ENCODE assay signal across 32 cellular contexts in the genomic region with DNA sequence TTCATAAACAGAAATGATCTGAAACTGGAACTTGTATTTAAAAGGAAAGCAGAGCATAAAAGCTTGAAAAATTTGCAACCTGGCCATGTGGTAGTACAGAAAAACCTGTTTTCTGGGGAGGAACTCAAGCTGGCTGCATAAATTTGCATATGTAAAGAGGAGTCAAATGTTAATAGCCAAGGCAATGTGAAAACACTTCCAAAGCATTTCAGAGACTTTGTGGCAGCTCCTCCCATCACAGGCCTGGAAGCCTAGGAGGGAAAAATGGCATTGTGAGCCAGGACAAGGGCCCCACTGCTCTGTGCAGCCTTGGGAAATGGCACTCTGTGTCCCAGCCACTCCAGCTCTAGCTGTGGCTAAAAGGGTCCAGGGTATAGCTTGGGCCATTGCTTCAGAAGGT.
"Had no signal": no experiment of that assay in that cellular context is flagged by ENCODE, and none has a peak within 500 bp of the region (broad histone marks: within the 10 kb centered on the region; RNA-seq: fewer than 3 reads in every experiment).

No MANE protein-coding gene starts in this region.

- H3K4me1 Mint-ChIP-seq: activated CD4-positive, alpha-beta memory T cell treated with anti-CD3 and anti-CD28 coated beads, Interleukin-2, amount 10 ng/mL, durations not matched to agents 7 days and 5 days; activated CD4-positive, alpha-beta T cell treated with anti-CD3 and anti-CD28 coated beads for 36 hours; activated CD4-positive, alpha-beta T cell treated with anti-CD3 and anti-CD28 coated beads, Interleukin-2, amount 10 ng/mL, durations not matched to agents 24 days and 14 days; activated naive CD4-positive, alpha-beta T cell treated with anti-CD3 and anti-CD28 coated beads, Interleukin-2, amount 10 ng/mL, durations not matched to agents 7 days and 5 days; activated naive CD8-positive, alpha-beta T cell treated with anti-CD3 and anti-CD28 coated beads, Interleukin-2, amount 10 ng/mL, durations not matched to agents 7 days and 5 days; central memory CD8-positive, alpha-beta T cell; T-helper 17 cell had no signal

- H3K27me3 Mint-ChIP-seq: activated CD4-positive, alpha-beta memory T cell treated with anti-CD3 and anti-CD28 coated beads, Interleukin-2, amount 10 ng/mL, durations not matched to agents 7 days and 5 days; activated CD4-positive, alpha-beta T cell treated with anti-CD3 and anti-CD28 coated beads for 36 hours; activated CD4-positive, alpha-beta T cell treated with anti-CD3 and anti-CD28 coated beads, Interleukin-2, amount 10 ng/mL, durations not matched to agents 24 days and 14 days; activated naive CD4-positive, alpha-beta T cell treated with anti-CD3 and anti-CD28 coated beads, Interleukin-2, amount 10 ng/mL, durations not matched to agents 7 days and 5 days; activated naive CD8-positive, alpha-beta T cell treated with anti-CD3 and anti-CD28 coated beads, Interleukin-2, amount 10 ng/mL, durations not matched to agents 7 days and 5 days; activated T-cell treated with anti-CD3 and anti-CD28 coated beads, Interleukin-2, amount 50 U/mL, for 24 hours; central memory CD8-positive, alpha-beta T cell; dendritic cell treated with granulocyte-macrophage colony-stimulating factor and Interleukin-4, amounts not matched to agents 40 ng/mL and 50 ng/mL, for 4 days; T-helper 17 cell had no signal

- H3K36me3 Mint-ChIP-seq: activated naive CD4-positive, alpha-beta T cell treated with anti-CD3 and anti-CD28 coated beads, Interleukin-2, amount 10 ng/mL, durations not matched to agents 7 days and 5 days; activated naive CD4-positive, alpha-beta T cell treated with anti-CD3 and anti-CD28 coated beads, Interleukin-2, amount 50 U/mL, for 72 hours; activated naive CD8-positive, alpha-beta T cell treated with anti-CD3 and anti-CD28 coated beads, Interleukin-2, amount 10 ng/mL, durations not matched to agents 7 days and 5 days had no signal

- H3K4me1 ChIP-seq: ascending aorta, esophagus muscularis mucosa, foreskin keratinocyte, gastroesophageal sphincter had no signal

- H3K27ac Mint-ChIP-seq: activated CD4-positive, alpha-beta memory T cell treated with anti-CD3 and anti-CD28 coated beads, Interleukin-2, amount 10 ng/mL, durations not matched to agents 7 days and 5 days; activated CD4-positive, alpha-beta T cell treated with anti-CD3 and anti-CD28 coated beads for 36 hours; activated CD4-positive, alpha-beta T cell treated with anti-CD3 and anti-CD28 coated beads, Interleukin-2, amount 10 ng/mL, durations not matched to agents 24 days and 14 days; activated naive CD4-positive, alpha-beta T cell treated with anti-CD3 and anti-CD28 coated beads, Interleukin-2, amount 10 ng/mL, durations not matched to agents 7 days and 5 days; activated naive CD4-positive, alpha-beta T cell treated with anti-CD3 and anti-CD28 coated beads, Interleukin-2, amount 50 U/mL, for 72 hours; activated naive CD8-positive, alpha-beta T cell treated with anti-CD3 and anti-CD28 coated beads, Interleukin-2, amount 10 ng/mL, durations not matched to agents 7 days and 5 days; activated T-cell treated with anti-CD3 and anti-CD28 coated beads, Interleukin-2, amount 50 U/mL, for 24 hours; activated T-cell treated with anti-CD3 and anti-CD28 coated beads, Interleukin-2, amount 50 U/mL, for 72 hours; dendritic cell treated with granulocyte-macrophage colony-stimulating factor and Interleukin-4, amounts not matched to agents 40 ng/mL and 50 ng/mL, for 4 days; T-helper 17 cell; T-helper 2 cell treated with Interferon-gamma antibody and Interleukin-4, amounts not matched to agents 5 μg/mL and 100 μg/mL, for 36 hours had no signal

- H3K27ac ChIP-seq: ascending aorta, brain microvascular endothelial cell, coronary artery, dorsolateral prefrontal cortex, esophagus muscularis mucosa, foreskin keratinocyte, gastroesophageal sphincter, WERI-Rb-1 had no signal

- H3K36me3 ChIP-seq: ascending aorta, brain microvascular endothelial cell, esophagus muscularis mucosa, gastroesophageal sphincter, WERI-Rb-1 had no signal

- H3K4me3 Mint-ChIP-seq: activated CD4-positive, alpha-beta memory T cell treated with anti-CD3 and anti-CD28 coated beads, Interleukin-2, amount 10 ng/mL, durations not matched to agents 7 days and 5 days; activated CD4-positive, alpha-beta T cell treated with anti-CD3 and anti-CD28 coated beads for 36 hours; activated CD4-positive, alpha-beta T cell treated with anti-CD3 and anti-CD28 coated beads, Interleukin-2, amount 10 ng/mL, durations not matched to agents 24 days and 14 days; activated naive CD4-positive, alpha-beta T cell treated with anti-CD3 and anti-CD28 coated beads, Interleukin-2, amount 10 ng/mL, durations not matched to agents 7 days and 5 days; activated naive CD8-positive, alpha-beta T cell treated with anti-CD3 and anti-CD28 coated beads, Interleukin-2, amount 10 ng/mL, durations not matched to agents 7 days and 5 days; activated T-cell treated with anti-CD3 and anti-CD28 coated beads, Interleukin-2, amount 50 U/mL, for 24 hours; activated T-cell treated with anti-CD3 and anti-CD28 coated beads, Interleukin-2, amount 50 U/mL, for 72 hours; central memory CD8-positive, alpha-beta T cell; dendritic cell treated with granulocyte-macrophage colony-stimulating factor and Interleukin-4, amounts not matched to agents 40 ng/mL and 50 ng/mL, for 4 days; T-helper 17 cell; T-helper 2 cell treated with Interferon-gamma antibody and Interleukin-4, amounts not matched to agents 5 μg/mL and 100 μg/mL, for 36 hours had no signal

- H3K9me3 ChIP-seq: ascending aorta, esophagus muscularis mucosa, gastroesophageal sphincter had no signal

- FAIRE-seq: bronchial epithelial cell had no signal

- H3K27me3 ChIP-seq: ascending aorta, brain microvascular endothelial cell, esophagus muscularis mucosa, foreskin keratinocyte, gastroesophageal sphincter had no signal

- H3K9me3 Mint-ChIP-seq: activated CD4-positive, alpha-beta T cell treated with anti-CD3 and anti-CD28 coated beads, Interleukin-2, amount 10 ng/mL, durations not matched to agents 24 days and 14 days had no signal

- H3K4me3 ChIP-seq: ascending aorta, coronary artery, dorsolateral prefrontal cortex, esophagus muscularis mucosa, gastroesophageal sphincter had no signal

- DNase-seq: activated CD4-positive, alpha-beta memory T cell treated with anti-CD3 and anti-CD28 coated beads, Interleukin-2, amount 10 ng/mL, durations not matched to agents 7 days and 5 days; activated CD4-positive, alpha-beta T cell treated with anti-CD3 and anti-CD28 coated beads for 36 hours; activated CD4-positive, alpha-beta T cell treated with anti-CD3 and anti-CD28 coated beads, Interleukin-2, amount 10 ng/mL, durations not matched to agents 24 days and 14 days; activated CD4-positive, alpha-beta T cell treated with anti-CD3 and anti-CD28 coated beads, Interleukin-2, amount 50 U/mL, for 4 hours; activated CD4-positive, CD25-positive, alpha-beta regulatory T cell; activated CD4-positive, CD25-positive, alpha-beta regulatory T cell treated with anti-CD3 and anti-CD28 coated beads, Interleukin-2, amount 50 U/mL, for 72 hours; activated CD8-positive, alpha-beta memory T cell treated with anti-CD3 and anti-CD28 coated beads, Interleukin-2, amount 50 U/mL, for 48 hours; activated gamma-delta T cell; activated naive CD4-positive, alpha-beta T cell; activated naive CD4-positive, alpha-beta T cell treated with anti-CD3 and anti-CD28 coated beads, Interleukin-2, amount 10 ng/mL, durations not matched to agents 7 days and 5 days; activated naive CD8-positive, alpha-beta T cell treated with anti-CD3 and anti-CD28 coated beads, Interleukin-2, amount 10 ng/mL, durations not matched to agents 7 days and 5 days; activated T-cell treated with anti-CD3 and anti-CD28 coated beads for 4 hours; activated T-cell treated with anti-CD3 and anti-CD28 coated beads, Interleukin-2, amount 50 U/mL, for 24 hours; activated T-cell treated with anti-CD3 and anti-CD28 coated beads, Interleukin-2, amount 50 U/mL, for 72 hours; brain microvascular endothelial cell; dorsolateral prefrontal cortex; effector memory CD4-positive, alpha-beta T cell; erythroblast; foreskin keratinocyte; T-helper 1 cell; T-helper 17 cell; T1000; WERI-Rb-1 had no signal
